Comparison of ENCODE assay signal across 1 cellular context in genomic region chr5:58314356-58315045, GRCh38.
TF ChIP-seq lines count a peak whose summit lies in the region.

No MANE protein-coding gene starts in this region.

TF ChIP-seq in HEK293, 187 proteins besides CTCF, POLR2A, EP300 and RAD21 (continued from another document):
- TF ChIP-seq PRDM2 (tag by site-specific recombination; IDR thresholded peaks at IDR 0.05; ENCODE audit: borderline replicate concordance), result no peak
- no peak for TF ChIP-seq ZNF169 (tag by site-specific recombination; IDR thresholded peaks at IDR 0.05)
- no peak for TF ChIP-seq ZNF548 (tag by site-specific recombination; IDR thresholded peaks at IDR 0.05)
